ENCODE assay signal across 1 cellular context in genomic region chr6:44265003-44265842, GRCh38.
A peak's percentile ranks its signal among the peaks of the same experiment; 100 is the strongest.
TF ChIP-seq lines count a peak whose summit lies in the region.

Gene NFKBIE (minus strand): TSS chr6:44265551. CDS start chr6:44265346, 205 bp downstream.

TF ChIP-seq in H1, 55 proteins besides CTCF, POLR2A, EP300 and RAD21 (continued from another document):
- TF ChIP-seq CHD7 (IDR thresholded peaks at IDR 0.05; ENCODE audit: insufficient replicate concordance, low read length) = no peak
- no peak for TF ChIP-seq CHD2 (IDR thresholded peaks at IDR 0.05; ENCODE audit: low read length)
- TF ChIP-seq TBP (IDR thresholded peaks at IDR 0.05; ENCODE audit: low read depth, low read length) = 0 out of 2 replicates have a peak, but pooled peaks have one; percentile 31
- no peak for TF ChIP-seq NANOG (IDR thresholded peaks at IDR 0.05; ENCODE audit: insufficient read depth, low read depth, low read length, poor library complexity, severe bottlenecking)
- TF ChIP-seq SP4 (IDR thresholded peaks at IDR 0.05; ENCODE audit: low read length) = no peak; the same call in 1 of the 2 replicates
- peak; percentile 72 for TF ChIP-seq TAF1 (IDR thresholded peaks at IDR 0.05; ENCODE audit: low read depth, low read length)
- TF ChIP-seq JUN (IDR thresholded peaks at IDR 0.05; ENCODE audit: low read depth, low read length) = no peak
- TF ChIP-seq MAX (IDR thresholded peaks at IDR 0.05) = 0 out of 2 replicates have a peak, but pooled peaks have one; percentile 5
- TF ChIP-seq GABPA (IDR thresholded peaks at IDR 0.05; ENCODE audit: borderline replicate concordance, insufficient read depth, low read length) = no peak
- no peak for TF ChIP-seq CBX5 (IDR thresholded peaks at IDR 0.05; ENCODE audit: low read depth, low read length)
- TF ChIP-seq KDM4A (IDR thresholded peaks at IDR 0.05; ENCODE audit: low read depth, low read length, severe bottlenecking) = peak; percentile 74
- TF ChIP-seq TAF7 (optimal IDR thresholded peaks at IDR 0.05; ENCODE audit: borderline replicate concordance, low read depth, low read length) = no peak
- 0 out of 2 replicates have a peak, but pooled peaks have one; percentile 7 for TF ChIP-seq SP1 (IDR thresholded peaks at IDR 0.05; ENCODE audit: low read depth, low read length)
- 0 out of 4 replicates have a peak, but pooled peaks have one; percentile 19 to 32 for TF ChIP-seq SIN3A (conservative IDR thresholded peaks at IDR 0.05 in 1 of 2, IDR thresholded peaks at IDR 0.05 in 1 of 2; ENCODE audit: low read depth in 1 of 2, low read length in 2 of 2)
- TF ChIP-seq TCF12 (IDR thresholded peaks at IDR 0.05; ENCODE audit: low read depth, low read length) = no peak
- TF ChIP-seq YY1 (IDR thresholded peaks at IDR 0.05; ENCODE audit: low read depth, low read length) = no peak
- TF ChIP-seq PHF8 (conservative IDR thresholded peaks at IDR 0.05; ENCODE audit: low read depth, low read length) = peak; percentile 70
- no peak for TF ChIP-seq RFX5 (IDR thresholded peaks at IDR 0.05; ENCODE audit: borderline replicate concordance, low read depth, low read length)
TF ChIP-seq in H1: peak in this region for 7.
